ENCODE assay signal across 15 cellular contexts in genomic region chr15:42730135-42730534, GRCh38.
DNase-seq lines count a peak whose midpoint lies in the region; ATAC-seq and TF ChIP-seq lines count a peak whose summit lies in the region.
"Had no signal": no experiment of that assay in that cellular context is flagged by ENCODE, and none has a peak within 500 bp of the region (broad histone marks: within the 10 kb centered on the region; RNA-seq: fewer than 3 reads in every experiment).

No MANE protein-coding gene starts in this region.

- peaks cover 68% of the 10 kb centered on the region for H3K36me3 Mint-ChIP-seq in nephron progenitor cell (ENCODE audit: low read depth)
- H3K36me3 Mint-ChIP-seq in stimulated activated naive B cell treated with anti-CD40 and anti-IgM and Interleukin-4, amounts not matched to agents 10 μg/mL and 1 μg/mL and 100 μg/mL, for 72 hours, result peaks cover 53 to 62% of the 10 kb centered on the region in 2 donors

- TF ChIP-seq CTCF in GM13977 (IDR thresholded peaks at IDR 0.05; ENCODE audit: extremely low read depth, insufficient read depth, missing control alignments), result no peak
- no peak for TF ChIP-seq CTCF in NB4 (IDR thresholded peaks at IDR 0.05; ENCODE audit: low read depth, low read length)
- TF ChIP-seq CTCF in nephron progenitor cell (IDR thresholded peaks at IDR 0.05), result no peak

- no peak overlapping the region for H3K4me3 Mint-ChIP-seq in nephron progenitor cell
- H3K4me3 Mint-ChIP-seq in stimulated activated naive B cell treated with anti-CD40 and anti-IgM and Interleukin-4, amounts not matched to agents 10 μg/mL and 1 μg/mL and 100 μg/mL, for 72 hours, result no peak overlapping the region
- H3K4me3 Mint-ChIP-seq: CD4-positive, alpha-beta memory T cell had no signal

- peak overlapping the region; percentile 92 for H3K27ac Mint-ChIP-seq in nephron progenitor cell
- no peak overlapping the region for H3K27ac Mint-ChIP-seq in stimulated activated naive B cell treated with anti-CD40 and anti-IgM and Interleukin-4, amounts not matched to agents 10 μg/mL and 1 μg/mL and 100 μg/mL, for 72 hours

- peaks cover 22% of the 10 kb centered on the region for H3K4me1 Mint-ChIP-seq in nephron progenitor cell
- H3K4me1 Mint-ChIP-seq in stimulated activated naive B cell treated with anti-CD40 and anti-IgM and Interleukin-4, amounts not matched to agents 10 μg/mL and 1 μg/mL and 100 μg/mL, for 72 hours, result peaks cover 6 to 7% of the 10 kb centered on the region in 2 donors

- ATAC-seq in HG03460 (IDR thresholded peaks at IDR 0.05; ENCODE audit: unreplicated experiment), result no peak
- no peak for ATAC-seq in stimulated activated naive B cell treated with anti-CD40 and anti-IgM and Interleukin-4, amounts not matched to agents 10 μg/mL and 1 μg/mL and 100 μg/mL, for 72 hours (replicated peaks)

- no peaks in the 10 kb centered on the region for H3K9me3 Mint-ChIP-seq in nephron progenitor cell
- H3K9me3 Mint-ChIP-seq in stimulated activated naive B cell treated with anti-CD40 and anti-IgM and Interleukin-4, amounts not matched to agents 10 μg/mL and 1 μg/mL and 100 μg/mL, for 72 hours, result no peaks in the 10 kb centered on the region
- H3K9me3 Mint-ChIP-seq: CD4-positive, alpha-beta memory T cell had no signal

- no peak for TF ChIP-seq POLR2A in NB4 (IDR thresholded peaks at IDR 0.05; ENCODE audit: extremely low read depth, insufficient read length)

- peak; percentile 56 for DNase-seq in SIG-M5 treated with dmso at 0.1 percent for 504 hours (lab: John Stamatoyannopoulos, UW; ENCODE audit: unreplicated experiment)
- DNase-seq in SIG-M5 (lab: John Stamatoyannopoulos, UW), result no peak
- peak; percentile 14 for DNase-seq in GM13977 (ENCODE audit: low spot score)
- DNase-seq in NB4 (ENCODE audit: low read depth), result peak; percentile 51
- DNase-seq in nephron progenitor cell, result no peak
- DNase-seq in hippocampal formation (lab: John Stamatoyannopoulos, UW), result no peak
- DNase-seq in stimulated activated naive B cell treated with anti-CD40 and anti-IgM and Interleukin-4, amounts not matched to agents 10 μg/mL and 1 μg/mL and 100 μg/mL, for 72 hours, result no peak
- DNase-seq: CD4-positive, alpha-beta memory T cell; MG63; NCI-H1417; NCI-H187 treated with DMSO at 0.1 percent for 48 hours; NCI-H2171; NCI-H446 treated with DMSO at 0.1 percent for 48 hours had no signal

- in situ Hi-C loops in GM13977 (cut with MboI; ENCODE audit: low pct_unique_long_range_greater_than_20kb, low sequenced_read_pairs, unreplicated experiment), result no loop called here

- no peak overlapping the region for H3K4me3 ChIP-seq in NB4 (ENCODE audit: low read depth, low read length)
- H3K4me3 ChIP-seq: MG63, SK-N-MC had no signal

- no peaks in the 10 kb centered on the region for H3K27me3 Mint-ChIP-seq in nephron progenitor cell (ENCODE audit: low read depth, poor library complexity)
- no peaks in the 10 kb centered on the region for H3K27me3 Mint-ChIP-seq in stimulated activated naive B cell treated with anti-CD40 and anti-IgM and Interleukin-4, amounts not matched to agents 10 μg/mL and 1 μg/mL and 100 μg/mL, for 72 hours
- H3K27me3 Mint-ChIP-seq: CD4-positive, alpha-beta memory T cell had no signal

Comparison
In these comparisons a context has a peak if more than half of its experiments do, and no peak if none do; other contexts are left out.
1. DNase-seq: peak in SIG-M5 treated with dmso at 0.1 percent for 504 hours (single experiment), GM13977 (single experiment) and NB4 (single experiment); none in SIG-M5 (single experiment), nephron progenitor cell (single experiment), hippocampal formation (0 of 2) and stimulated activated naive B cell treated with anti-CD40 and anti-IgM and Interleukin-4, amounts not matched to agents 10 μg/mL and 1 μg/mL and 100 μg/mL, for 72 hours (single experiment).